8 cellular contexts compared by ENCODE assay signal in genomic region chr2:174492963-174493431, GRCh38. TPM values are rescaled to one million over a fixed set of nuclear protein-coding genes. Genes with fewer than 3 reads are reported as not detected.
DNase-seq lines count a peak whose midpoint lies in the region; ATAC-seq and TF ChIP-seq lines count a peak whose summit lies in the region.

No MANE protein-coding gene starts in this region.

- H3K4me1 Mint-ChIP-seq in activated CD8-positive, alpha-beta T cell treated with anti-CD3 and anti-CD28 coated beads, Interleukin-2, amount 10 ng/mL, durations not matched to agents 7 days and 5 days (ENCODE audit: low read depth) = peaks cover 74% of the 10 kb centered on the region
- peaks cover 17% of the 10 kb centered on the region for H3K4me1 Mint-ChIP-seq in memory B cell

- peaks cover 1% of the 10 kb centered on the region; the same call in 1 of the 2 replicates for H3K9me3 ChIP-seq in HAP-1

- H3K27ac Mint-ChIP-seq in activated CD8-positive, alpha-beta T cell treated with anti-CD3 and anti-CD28 coated beads, Interleukin-2, amount 10 ng/mL, durations not matched to agents 7 days and 5 days = peak overlapping the region; percentile 97
- peak overlapping the region; percentile 95 for H3K27ac Mint-ChIP-seq in memory B cell

- POLR2A ChIA-PET in activated CD8-positive, alpha-beta T cell treated with anti-CD3 and anti-CD28 coated beads, Interleukin-2, amount 10 ng/mL, durations not matched to agents 7 days and 5 days (lab: Charles Lee) = interaction anchor here (0.6 to 1.7 kb wide), 6 partner anchors 9 to 97 kb away, joined by 3 to 10 read pairs (median 4); partner anchors contain the start of gene SCRN3

- in situ Hi-C loops in HAP-1 (cut with MboI; ENCODE audit: low sequenced_read_pairs) = no loop called here

- CTCF ChIA-PET in activated CD8-positive, alpha-beta T cell treated with anti-CD3 and anti-CD28 coated beads, Interleukin-2, amount 10 ng/mL, durations not matched to agents 7 days and 5 days (lab: Charles Lee) = interaction anchor here (0.8 to 1.9 kb wide), 14 partner anchors 8 to 196 kb away, joined by 3 to 21 read pairs (median 4); no protein-coding TSS in a partner anchor

- no peak for TF ChIP-seq CTCF in omental fat pad (IDR thresholded peaks at IDR 0.05)

- no peaks in the 10 kb centered on the region for H3K27me3 ChIP-seq in HAP-1 (ENCODE audit: low read depth)

- no peaks in the 10 kb centered on the region for H3K27me3 Mint-ChIP-seq in activated CD8-positive, alpha-beta T cell treated with anti-CD3 and anti-CD28 coated beads, Interleukin-2, amount 10 ng/mL, durations not matched to agents 7 days and 5 days (ENCODE audit: low read depth)
- no peaks in the 10 kb centered on the region for H3K27me3 Mint-ChIP-seq in memory B cell

- H3K4me1 ChIP-seq in HAP-1 = no peaks in the 10 kb centered on the region

- DNase-seq in AML-193 (lab: John Stamatoyannopoulos, UW) (peak; percentile 25 to 47), memory B cell (ENCODE audit: low spot score in 2 of 2) (peak; percentile 22 to 61), posterior vena cava (ENCODE audit: low spot score) (no peak), omental fat pad (ENCODE audit: low spot score) (no peak), HAP-1 (ENCODE audit: low spot score in 2 of 2) (no peak)
- peak; percentile 88 for DNase-seq in activated CD8-positive, alpha-beta T cell treated with anti-CD3 and anti-CD28 coated beads, Interleukin-2, amount 10 ng/mL, durations not matched to agents 7 days and 5 days

- ATAC-seq in GM19463 (IDR thresholded peaks at IDR 0.05; ENCODE audit: unreplicated experiment) (peak; percentile 95), HG03520 (IDR thresholded peaks at IDR 0.05; ENCODE audit: unreplicated experiment) (peak; percentile 90), memory B cell (ENCODE audit: low read depth) (peak; percentile 98), omental fat pad (ENCODE audit: low FRiP score) (no peak)
- peak; percentile 86 for ATAC-seq in activated CD8-positive, alpha-beta T cell treated with anti-CD3 and anti-CD28 coated beads, Interleukin-2, amount 10 ng/mL, durations not matched to agents 7 days and 5 days

- no peak overlapping the region for H3K4me3 ChIP-seq in HAP-1

- peaks cover 6% of the 10 kb centered on the region for H3K9me3 Mint-ChIP-seq in activated CD8-positive, alpha-beta T cell treated with anti-CD3 and anti-CD28 coated beads, Interleukin-2, amount 10 ng/mL, durations not matched to agents 7 days and 5 days (ENCODE audit: insufficient read depth)
- H3K9me3 Mint-ChIP-seq in memory B cell = peaks cover 1% of the 10 kb centered on the region

- H3K36me3 Mint-ChIP-seq in activated CD8-positive, alpha-beta T cell treated with anti-CD3 and anti-CD28 coated beads, Interleukin-2, amount 10 ng/mL, durations not matched to agents 7 days and 5 days (ENCODE audit: low read depth) = peaks cover 12% of the 10 kb centered on the region
- H3K36me3 Mint-ChIP-seq in memory B cell = no peaks in the 10 kb centered on the region

- intact Hi-C loops in posterior vena cava (cut with DNase I) = loop anchor here in 1 of 2 donors (10.0 kb wide), 1 partner anchor 1602 kb away; the partner anchor contains the start of genes HOXD12 and HOXD13

- no peaks in the 10 kb centered on the region for H3K36me3 ChIP-seq in HAP-1 (replicated peaks)

- peak overlapping the region; percentile 80 for H3K4me3 Mint-ChIP-seq in activated CD8-positive, alpha-beta T cell treated with anti-CD3 and anti-CD28 coated beads, Interleukin-2, amount 10 ng/mL, durations not matched to agents 7 days and 5 days
- H3K4me3 Mint-ChIP-seq in memory B cell = peak overlapping the region; percentile 58

RNA-seq across cellular contexts. Expression of gene GPR155, which starts 6.2 kb away (rescaled TPM):
- total RNA-seq in activated CD8-positive, alpha-beta T cell treated with anti-CD3 and anti-CD28 coated beads, Interleukin-2, amount 10 ng/mL, durations not matched to agents 7 days and 5 days = 10 to 100 TPM; 17.3 to 19.8 TPM
- total RNA-seq in posterior vena cava (10 to 100 TPM in 1 of 2 donors, 1 to 10 TPM in 1; 9.7 to 10.4 TPM), omental fat pad (1 to 10 TPM; 3.6 to 8.0 (median 6.2) TPM)

Comparison
In these comparisons a context has a peak if more than half of its experiments do, and no peak if none do; other contexts are left out.
1. DNase-seq: peak in AML-193 (2 of 2), activated CD8-positive, alpha-beta T cell treated with anti-CD3 and anti-CD28 coated beads, Interleukin-2, amount 10 ng/mL, durations not matched to agents 7 days and 5 days (single experiment) and memory B cell (2 of 2); none in posterior vena cava (single experiment), omental fat pad (single experiment) and HAP-1 (0 of 2).